In genomic region chr16:52812945-52813556, GRCh38 we compare ENCODE assay signal across 13 cellular contexts.
A peak's percentile ranks its signal among the peaks of the same experiment; 100 is the strongest.
DNase-seq lines count a peak whose midpoint lies in the region; ATAC-seq and TF ChIP-seq lines count a peak whose summit lies in the region.
"Had no signal": no experiment of that assay in that cellular context is flagged by ENCODE, and none has a peak within 500 bp of the region (broad histone marks: within the 10 kb centered on the region; RNA-seq: fewer than 3 reads in every experiment).

No MANE protein-coding gene starts in this region.

- CTCF ChIA-PET in BJ (lab: Yijun Ruan, JAX): no interaction called here

- no peak overlapping the region for H3K4me2 ChIP-seq in Karpas-422 (ENCODE audit: low read depth, low read length, poor library complexity, severe bottlenecking)
- H3K4me2 ChIP-seq: BLaER1 had no signal

- H3K79me2 ChIP-seq in Karpas-422 (ENCODE audit: low read length): no peaks in the 10 kb centered on the region

- H3K27me3 ChIP-seq in BJ (ENCODE audit: control insufficient read depth, insufficient read depth, low read length): no peaks in the 10 kb centered on the region
- H3K27me3 ChIP-seq in lung (ENCODE audit: control insufficient read depth, insufficient read depth): no peaks in the 10 kb centered on the region
- H3K27me3 ChIP-seq in Karpas-422 (ENCODE audit: low read length): no peaks in the 10 kb centered on the region
- H3K27me3 ChIP-seq: BLaER1 had no signal

- H3K9me2 ChIP-seq in Karpas-422 (replicated peaks; ENCODE audit: insufficient read depth, low read length): no peaks in the 10 kb centered on the region

- peaks cover 5% of the 10 kb centered on the region for H3K27me3 Mint-ChIP-seq in nephron progenitor cell (ENCODE audit: low read depth, poor library complexity)
- H3K27me3 Mint-ChIP-seq: activated naive CD4-positive, alpha-beta T cell treated with anti-CD3 and anti-CD28 coated beads, Interleukin-2, amount 50 U/mL, for 24 hours; stimulated activated memory B cell treated with anti-CD40 and anti-IgM and Interleukin-4, amounts not matched to agents 10 μg/mL and 1 μg/mL and 100 μg/mL, for 72 hours had no signal

- H3K27ac ChIP-seq in lung (ENCODE audit: low read depth in 1 of 2, low read length in 1 of 2): no peak overlapping the region
- no peak overlapping the region for H3K27ac ChIP-seq in Karpas-422 (ENCODE audit: low read length)
- H3K27ac ChIP-seq: BLaER1 had no signal

- 67 to 68% methylated on average over 4 of the region's 4 CpGs for WGBS in lung, 2 donors

- no peaks in the 10 kb centered on the region for H4K20me1 ChIP-seq in Karpas-422 (ENCODE audit: insufficient read depth, low read depth, low read length)
- H4K20me1 ChIP-seq: BLaER1 had no signal

- H3K27ac Mint-ChIP-seq in nephron progenitor cell: no peak overlapping the region
- H3K27ac Mint-ChIP-seq: activated naive CD4-positive, alpha-beta T cell treated with anti-CD3 and anti-CD28 coated beads, Interleukin-2, amount 50 U/mL, for 24 hours; HFFc6; stimulated activated memory B cell treated with anti-CD40 and anti-IgM and Interleukin-4, amounts not matched to agents 10 μg/mL and 1 μg/mL and 100 μg/mL, for 72 hours had no signal

- H2AFZ ChIP-seq in Karpas-422 (ENCODE audit: low read length): no peak overlapping the region

- DNase-seq in BJ (ENCODE audit: low read depth) (peak; percentile 8), LoVo (ENCODE audit: low spot score) (peak; percentile 36), dermis microvascular lymphatic vessel endothelial cell (ENCODE audit: low read depth in 2 of 2) (peak; percentile 76 to 98), lung (ENCODE audit: low spot score) (no peak), amniotic stem cell (lab: John Stamatoyannopoulos, UW) (no peak), nephron progenitor cell (no peak), UCSD-AML1 (lab: John Stamatoyannopoulos, UW; ENCODE audit: unreplicated experiment) (no peak), Karpas-422 (no peak)
- DNase-seq: HFFc6, NCI-H1048 had no signal

- H3K4me3 ChIP-seq in BJ (ENCODE audit: low read depth, low read length) (no peak overlapping the region), lung (no peak overlapping the region), Karpas-422 (ENCODE audit: low read length) (no peak overlapping the region)
- H3K4me3 ChIP-seq: BLaER1 had no signal

- no peak for TF ChIP-seq CTCF in BJ (IDR thresholded peaks at IDR 0.05; ENCODE audit: insufficient read depth, low read depth, low read length)
- TF ChIP-seq CTCF in lung (IDR thresholded peaks at IDR 0.05; ENCODE audit: control extremely low read depth, extremely low read depth): no peak
- no peak for TF ChIP-seq CTCF in nephron progenitor cell (IDR thresholded peaks at IDR 0.05)

- peak; percentile 34 for ATAC-seq in lung (ENCODE audit: insufficient read depth, low FRiP score)
- ATAC-seq: stimulated activated memory B cell treated with anti-CD40 and anti-IgM and Interleukin-4, amounts not matched to agents 10 μg/mL and 1 μg/mL and 100 μg/mL, for 72 hours had no signal

- H3K4me1 ChIP-seq in lung (ENCODE audit: control insufficient read depth in 2 of 2, insufficient read depth in 2 of 2, low read length in 2 of 2) (no peaks in the 10 kb centered on the region), Karpas-422 (ENCODE audit: low read length) (no peaks in the 10 kb centered on the region)
- H3K4me1 ChIP-seq: BLaER1 had no signal

- POLR2A ChIA-PET in BJ (lab: Charles Lee): no interaction called here

- H3K36me3 ChIP-seq in BJ (ENCODE audit: control insufficient read depth, insufficient read depth, low read length) (no peaks in the 10 kb centered on the region), lung (ENCODE audit: control insufficient read depth in 2 of 2, insufficient read depth in 2 of 2, low read length in 2 of 2) (no peaks in the 10 kb centered on the region), Karpas-422 (ENCODE audit: insufficient read depth, low read length) (no peaks in the 10 kb centered on the region)
- H3K36me3 ChIP-seq: BLaER1 had no signal

- H3K9me3 ChIP-seq in lung (ENCODE audit: control insufficient read depth in 2 of 2, insufficient read depth in 1 of 2, low read length in 1 of 2): no peaks in the 10 kb centered on the region
- H3K9me3 ChIP-seq in Karpas-422 (ENCODE audit: low read length): no peaks in the 10 kb centered on the region
- H3K9me3 ChIP-seq: BLaER1 had no signal

- no peaks in the 10 kb centered on the region for H3K4me1 Mint-ChIP-seq in nephron progenitor cell
- H3K4me1 Mint-ChIP-seq: activated naive CD4-positive, alpha-beta T cell treated with anti-CD3 and anti-CD28 coated beads, Interleukin-2, amount 50 U/mL, for 24 hours; stimulated activated memory B cell treated with anti-CD40 and anti-IgM and Interleukin-4, amounts not matched to agents 10 μg/mL and 1 μg/mL and 100 μg/mL, for 72 hours had no signal

- H3K4me3 Mint-ChIP-seq in nephron progenitor cell: no peak overlapping the region
- H3K4me3 Mint-ChIP-seq: activated naive CD4-positive, alpha-beta T cell treated with anti-CD3 and anti-CD28 coated beads, Interleukin-2, amount 50 U/mL, for 24 hours; HFFc6; stimulated activated memory B cell treated with anti-CD40 and anti-IgM and Interleukin-4, amounts not matched to agents 10 μg/mL and 1 μg/mL and 100 μg/mL, for 72 hours had no signal

- H3K9me3 Mint-ChIP-seq in nephron progenitor cell: no peaks in the 10 kb centered on the region
- H3K9me3 Mint-ChIP-seq: activated naive CD4-positive, alpha-beta T cell treated with anti-CD3 and anti-CD28 coated beads, Interleukin-2, amount 50 U/mL, for 24 hours had no signal

- no peaks in the 10 kb centered on the region for H3K36me3 Mint-ChIP-seq in nephron progenitor cell (ENCODE audit: low read depth)
- H3K36me3 Mint-ChIP-seq: activated naive CD4-positive, alpha-beta T cell treated with anti-CD3 and anti-CD28 coated beads, Interleukin-2, amount 50 U/mL, for 24 hours; stimulated activated memory B cell treated with anti-CD40 and anti-IgM and Interleukin-4, amounts not matched to agents 10 μg/mL and 1 μg/mL and 100 μg/mL, for 72 hours had no signal

- no peak overlapping the region for H3K9ac ChIP-seq in Karpas-422 (ENCODE audit: low read length)
- H3K9ac ChIP-seq: BLaER1 had no signal

Comparison
In these comparisons a context has a peak if more than half of its experiments do, and no peak if none do; other contexts are left out.
1. DNase-seq: peak in BJ (single experiment), LoVo (single experiment) and dermis microvascular lymphatic vessel endothelial cell (2 of 2); none in lung (single experiment), amniotic stem cell (single experiment), nephron progenitor cell (single experiment), UCSD-AML1 (single experiment) and Karpas-422 (single experiment).